Comparison of ENCODE assay signal across 21 cellular contexts in genomic region chr20:16125810-16126209, GRCh38.
DNase-seq lines count a peak whose midpoint lies in the region; ATAC-seq and TF ChIP-seq lines count a peak whose summit lies in the region.
"Had no signal": no experiment of that assay in that cellular context is flagged by ENCODE, and none has a peak within 500 bp of the region (broad histone marks: within the 10 kb centered on the region; RNA-seq: fewer than 3 reads in every experiment).

No MANE protein-coding gene starts in this region.

- H3K9ac ChIP-seq in mesendoderm (ENCODE audit: low read length) = no peak overlapping the region
- no peak overlapping the region for H3K9ac ChIP-seq in Karpas-422 (ENCODE audit: low read length)
- H3K9ac ChIP-seq: BLaER1 treated with 17β-estradiol and CSF1 and Interleukin-3, amounts not matched to agents 10 nM and 100 nM had no signal

- H3K79me2 ChIP-seq in mesendoderm (ENCODE audit: control insufficient read depth, insufficient read depth, low read length) (no peaks in the 10 kb centered on the region), Karpas-422 (ENCODE audit: low read length) (no peaks in the 10 kb centered on the region)

- peaks cover 0 to 13% (median 0%) of the 10 kb centered on the region in 9 donors for H3K27me3 ChIP-seq in heart left ventricle
- no peaks in the 10 kb centered on the region for H3K27me3 ChIP-seq in mesendoderm (ENCODE audit: insufficient read depth, low read length, poor library complexity)
- no peaks in the 10 kb centered on the region; the same call in 1 of the 2 replicates for H3K27me3 ChIP-seq in Karpas-422 (ENCODE audit: low read length)
- H3K27me3 ChIP-seq: BLaER1 treated with 17β-estradiol and CSF1 and Interleukin-3, amounts not matched to agents 10 nM and 100 nM; brain microvascular endothelial cell; ovary had no signal

- no peak for TF ChIP-seq POLR2A in heart left ventricle (IDR thresholded peaks at IDR 0.05)

- DNase-seq in heart left ventricle (peak in 1 of 5 donors; percentile 33), cardiac septum (ENCODE audit: low spot score) (no peak), fibroblast of gingiva (ENCODE audit: low read depth) (peak; percentile 45), medulla oblongata (ENCODE audit: extremely low spot score) (peak; percentile 32), mesendoderm (no peak), Karpas-422 (no peak)
- no peak for DNase-seq in stimulated activated naive B cell treated with anti-CD40 and anti-IgM and Interleukin-4, amounts not matched to agents 10 μg/mL and 1 μg/mL and 100 μg/mL, for 72 hours
- DNase-seq: activated naive CD8-positive, alpha-beta T cell treated with anti-CD3 and anti-CD28 coated beads, Interleukin-2, amount 10 ng/mL, durations not matched to agents 7 days and 5 days; brain microvascular endothelial cell; foreskin melanocyte; GF-D8; naive B cell; NCI-H2029; ovary; stimulated activated CD4-positive, alpha-beta T cell treated with anti-CD3 and anti-CD28 coated beads, Interleukin-2, amount 100 ng/mL, for 24 hours had no signal

- H4K8ac ChIP-seq in mesendoderm (ENCODE audit: low read depth, low read length) = no peak overlapping the region

- no peaks in the 10 kb centered on the region for H3K79me1 ChIP-seq in mesendoderm (ENCODE audit: low read length)

- peaks cover 0 to 9% (median 1%) of the 10 kb centered on the region in 12 donors for H3K9me3 ChIP-seq in heart left ventricle
- peaks cover 6% of the 10 kb centered on the region; the same call in 1 of the 2 replicates for H3K9me3 ChIP-seq in Karpas-422 (ENCODE audit: low read length)
- H3K9me3 ChIP-seq: ovary had no signal

- H3K4ac ChIP-seq in mesendoderm (ENCODE audit: low read depth, low read length) = no peak overlapping the region

- ATAC-seq in heart left ventricle (peak; percentile 42 to 92 (median 76)), GM21367 (IDR thresholded peaks at IDR 0.05; ENCODE audit: unreplicated experiment) (no peak)
- ATAC-seq in stimulated activated naive B cell treated with anti-CD40 and anti-IgM and Interleukin-4, amounts not matched to agents 10 μg/mL and 1 μg/mL and 100 μg/mL, for 72 hours (replicated peaks) = no peak

- H3K9me2 ChIP-seq in Karpas-422 (replicated peaks; ENCODE audit: insufficient read depth, low read length) = no peaks in the 10 kb centered on the region

- no peaks in the 10 kb centered on the region for H4K20me1 ChIP-seq in Karpas-422 (ENCODE audit: insufficient read depth, low read depth, low read length)
- H4K20me1 ChIP-seq: BLaER1 treated with 17β-estradiol and CSF1 and Interleukin-3, amounts not matched to agents 10 nM and 100 nM had no signal

- H3K36me3 ChIP-seq in heart left ventricle (no peaks in the 10 kb centered on the region), mesendoderm (ENCODE audit: control insufficient read depth, insufficient read depth, low read length) (no peaks in the 10 kb centered on the region), Karpas-422 (ENCODE audit: insufficient read depth, low read length) (no peaks in the 10 kb centered on the region; the same call in 1 of the 2 replicates)
- H3K36me3 ChIP-seq: BLaER1 treated with 17β-estradiol and CSF1 and Interleukin-3, amounts not matched to agents 10 nM and 100 nM; brain microvascular endothelial cell; ovary had no signal

- no peaks in the 10 kb centered on the region for H3K27me3 Mint-ChIP-seq in stimulated activated naive B cell treated with anti-CD40 and anti-IgM and Interleukin-4, amounts not matched to agents 10 μg/mL and 1 μg/mL and 100 μg/mL, for 72 hours
- H3K27me3 Mint-ChIP-seq: activated naive CD8-positive, alpha-beta T cell treated with anti-CD3 and anti-CD28 coated beads, Interleukin-2, amount 10 ng/mL, durations not matched to agents 7 days and 5 days; naive B cell; stimulated activated naive CD8-positive, alpha-beta T cell treated with anti-CD3 and anti-CD28 coated beads, Interleukin-15, Interleukin-2, amounts not matched to agents 100 ng/mL and 50 ng/mL, for 24 hours had no signal

- H2AK5ac ChIP-seq in mesendoderm (ENCODE audit: low read length) = no peak overlapping the region

- H3K18ac ChIP-seq in mesendoderm (ENCODE audit: low read length) = no peak overlapping the region

- H3K4me3 Mint-ChIP-seq in stimulated activated naive B cell treated with anti-CD40 and anti-IgM and Interleukin-4, amounts not matched to agents 10 μg/mL and 1 μg/mL and 100 μg/mL, for 72 hours = no peak overlapping the region
- H3K4me3 Mint-ChIP-seq: activated naive CD8-positive, alpha-beta T cell treated with anti-CD3 and anti-CD28 coated beads, Interleukin-2, amount 10 ng/mL, durations not matched to agents 7 days and 5 days; stimulated activated naive CD8-positive, alpha-beta T cell treated with anti-CD3 and anti-CD28 coated beads, Interleukin-15, Interleukin-2, amounts not matched to agents 100 ng/mL and 50 ng/mL, for 24 hours had no signal

- H3K4me3 ChIP-seq in heart left ventricle = no peak overlapping the region
- H3K4me3 ChIP-seq in mesendoderm (ENCODE audit: low read length) = no peak overlapping the region
- no peak overlapping the region for H3K4me3 ChIP-seq in Karpas-422 (ENCODE audit: low read length)
- H3K4me3 ChIP-seq: BLaER1 treated with 17β-estradiol and CSF1 and Interleukin-3, amounts not matched to agents 10 nM and 100 nM; coronary artery; ovary had no signal

- no peak overlapping the region for H3K27ac ChIP-seq in heart left ventricle
- no peak overlapping the region for H3K27ac ChIP-seq in mesendoderm (ENCODE audit: low read depth, low read length)
- H3K27ac ChIP-seq in Karpas-422 (ENCODE audit: low read length) = no peak overlapping the region
- H3K27ac ChIP-seq: BLaER1 treated with 17β-estradiol and CSF1 and Interleukin-3, amounts not matched to agents 10 nM and 100 nM; brain microvascular endothelial cell; coronary artery; HL-60; ovary had no signal

- no peak overlapping the region for H3K27ac Mint-ChIP-seq in stimulated activated naive B cell treated with anti-CD40 and anti-IgM and Interleukin-4, amounts not matched to agents 10 μg/mL and 1 μg/mL and 100 μg/mL, for 72 hours
- H3K27ac Mint-ChIP-seq: activated naive CD8-positive, alpha-beta T cell treated with anti-CD3 and anti-CD28 coated beads, Interleukin-2, amount 10 ng/mL, durations not matched to agents 7 days and 5 days; activated T-helper 2 cell treated with anti-CD3 and anti-CD28 coated beads, Interferon-gamma antibody, Interleukin-2, Interleukin-4, amounts not matched to agents 10 μg/mL and 5 μg/mL and 100 μg/mL, durations not matched to agents 14 hours and 24 hours and 36 hours; stimulated activated naive CD8-positive, alpha-beta T cell treated with anti-CD3 and anti-CD28 coated beads, Interleukin-15, Interleukin-2, amounts not matched to agents 100 ng/mL and 50 ng/mL, for 24 hours had no signal

- H3K4me1 Mint-ChIP-seq in stimulated activated naive B cell treated with anti-CD40 and anti-IgM and Interleukin-4, amounts not matched to agents 10 μg/mL and 1 μg/mL and 100 μg/mL, for 72 hours = peaks cover 16 to 29% of the 10 kb centered on the region in 2 donors
- H3K4me1 Mint-ChIP-seq: activated naive CD8-positive, alpha-beta T cell treated with anti-CD3 and anti-CD28 coated beads, Interleukin-2, amount 10 ng/mL, durations not matched to agents 7 days and 5 days had no signal

- no peak overlapping the region for H2BK5ac ChIP-seq in mesendoderm (ENCODE audit: low read length)

- H3K4me1 ChIP-seq in heart left ventricle (peaks cover 0 to 7% (median 0%) of the 10 kb centered on the region in 12 donors), mesendoderm (ENCODE audit: control insufficient read depth, low read depth, low read length) (no peaks in the 10 kb centered on the region), Karpas-422 (ENCODE audit: low read length) (no peaks in the 10 kb centered on the region)

- H2BK15ac ChIP-seq in mesendoderm (replicated peaks; ENCODE audit: low read depth) = no peak overlapping the region

- no peak overlapping the region for H2BK120ac ChIP-seq in mesendoderm (ENCODE audit: low read depth, low read length)

- no peak overlapping the region for H2AFZ ChIP-seq in Karpas-422 (ENCODE audit: low read length)

- H3K4me2 ChIP-seq in mesendoderm (ENCODE audit: low read length) (no peak overlapping the region), Karpas-422 (ENCODE audit: low read depth, low read length, poor library complexity, severe bottlenecking) (no peak overlapping the region)
- H3K4me2 ChIP-seq: BLaER1 treated with 17β-estradiol and CSF1 and Interleukin-3, amounts not matched to agents 10 nM and 100 nM had no signal

- no peak overlapping the region for H3K23ac ChIP-seq in mesendoderm (ENCODE audit: low read length)

- no peak for TF ChIP-seq CTCF in heart left ventricle (IDR thresholded peaks at IDR 0.05)

- H4K5ac ChIP-seq in mesendoderm (ENCODE audit: low read length) = no peak overlapping the region

- H3K36me3 Mint-ChIP-seq in stimulated activated naive B cell treated with anti-CD40 and anti-IgM and Interleukin-4, amounts not matched to agents 10 μg/mL and 1 μg/mL and 100 μg/mL, for 72 hours = peaks cover 0 to 4% of the 10 kb centered on the region in 2 donors
- H3K36me3 Mint-ChIP-seq: activated naive CD8-positive, alpha-beta T cell treated with anti-CD3 and anti-CD28 coated beads, Interleukin-2, amount 10 ng/mL, durations not matched to agents 7 days and 5 days; naive B cell had no signal

- H3K9me3 Mint-ChIP-seq in stimulated activated naive B cell treated with anti-CD40 and anti-IgM and Interleukin-4, amounts not matched to agents 10 μg/mL and 1 μg/mL and 100 μg/mL, for 72 hours = peaks cover 3 to 7% of the 10 kb centered on the region in 2 donors
- H3K9me3 Mint-ChIP-seq: stimulated activated naive CD8-positive, alpha-beta T cell treated with anti-CD3 and anti-CD28 coated beads, Interleukin-15, Interleukin-2, amounts not matched to agents 100 ng/mL and 50 ng/mL, for 24 hours had no signal

- intact Hi-C loops in heart left ventricle (cut with DNase I) = no loop called here
- intact Hi-C loops in cardiac septum (cut with DNase I) = no loop called here

- H3K56ac ChIP-seq in mesendoderm (ENCODE audit: low read length) = no peak overlapping the region

- 44 to 60% (median 49%) methylated on average over 4 of the region's 4 CpGs for WGBS in heart left ventricle, 4 donors
- WGBS in mesendoderm (ENCODE audit: extremely low coverage, insufficient coverage, low lambda C conversion rate) = no CpG with 5 or more reads among the region's 4 CpGs

Comparison
In these comparisons a context has a peak if more than half of its experiments do, and no peak if none do; other contexts are left out.
1. ATAC-seq: peak in heart left ventricle (4 of 4); none in GM21367 (single experiment) and stimulated activated naive B cell treated with anti-CD40 and anti-IgM and Interleukin-4, amounts not matched to agents 10 μg/mL and 1 μg/mL and 100 μg/mL, for 72 hours (0 of 2).
2. DNase-seq: peak in fibroblast of gingiva (single experiment) and medulla oblongata (single experiment); none in cardiac septum (single experiment), mesendoderm (single experiment), Karpas-422 (single experiment) and stimulated activated naive B cell treated with anti-CD40 and anti-IgM and Interleukin-4, amounts not matched to agents 10 μg/mL and 1 μg/mL and 100 μg/mL, for 72 hours (single experiment).